ENCODE assay signal across 13 cellular contexts in the genomic region with DNA sequence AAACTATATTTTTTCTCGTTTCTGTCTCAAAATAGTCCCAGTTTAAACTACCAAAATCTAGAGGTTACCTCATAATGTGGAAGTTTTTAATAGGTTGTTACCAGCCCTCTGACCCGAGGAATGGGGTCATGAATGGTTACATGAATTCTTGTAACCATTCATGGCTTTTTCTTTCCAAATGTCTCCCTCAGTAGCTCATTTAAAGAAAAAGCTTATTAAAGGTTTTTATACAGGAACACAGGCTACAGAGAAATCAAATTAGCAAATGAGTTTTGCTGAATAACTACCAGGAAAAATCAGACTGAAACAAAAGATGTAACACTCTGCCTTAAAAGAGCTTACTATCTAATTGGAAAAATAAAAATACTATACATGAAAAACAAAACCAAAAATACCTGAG.
A peak's percentile ranks its signal among the peaks of the same experiment; 100 is the strongest.
DNase-seq lines count a peak whose midpoint lies in the region; ATAC-seq and TF ChIP-seq lines count a peak whose summit lies in the region.
"Had no signal": no experiment of that assay in that cellular context is flagged by ENCODE, and none has a peak within 500 bp of the region (broad histone marks: within the 10 kb centered on the region; RNA-seq: fewer than 3 reads in every experiment).

No MANE protein-coding gene starts in this region.

- no peak overlapping the region for H2AK5ac ChIP-seq in mesenchymal stem cell (ENCODE audit: low read length, severe bottlenecking)

- no peak overlapping the region for H3K14ac ChIP-seq in mesenchymal stem cell (ENCODE audit: low read length in 2 of 2)

- H3K18ac ChIP-seq in mesenchymal stem cell (ENCODE audit: low read depth in 1 of 2, low read length in 2 of 2), result no peak overlapping the region

- no peak overlapping the region for H2AFZ ChIP-seq in mesenchymal stem cell (ENCODE audit: low read depth, low read length)

- no peak overlapping the region for H3K4me3 ChIP-seq in mesenchymal stem cell (ENCODE audit: insufficient read depth in 1 of 2, low read depth in 1 of 2, low read length in 2 of 2)

- DNase-seq in stimulated activated naive CD8-positive, alpha-beta T cell treated with anti-CD3 and anti-CD28 coated beads, Interleukin-15, Interleukin-2, amounts not matched to agents 100 U/mL and 50 U/mL, for 24 hours, result no peak
- DNase-seq in activated B cell treated with CpG ODN at 0.5 μM for 24 hours (no peak), mesenchymal stem cell (no peak), WTC11 (ENCODE audit: low spot score) (no peak), erythroblast (lab: John Stamatoyannopoulos, UW) (no peak)
- no peak for DNase-seq in activated effector memory CD4-positive, alpha-beta T cell treated with Interleukin-2 at 50 U/mL for 16 hours
- DNase-seq: NCI-H1092 treated with DMSO at 0.1 percent for 48 hours, NCI-H2081 treated with DMSO at 0.1 percent for 48 hours, NCI-H510A, retina had no signal

- no peak for TF ChIP-seq CTCF in activated B cell treated with CpG ODN at 0.5 μM for 24 hours (IDR thresholded peaks at IDR 0.05)
- TF ChIP-seq CTCF in WTC11 (IDR thresholded peaks at IDR 0.05), result no peak

- H3K79me1 ChIP-seq in mesenchymal stem cell (replicated peaks; ENCODE audit: low read length, poor library complexity, severe bottlenecking), result no peaks in the 10 kb centered on the region

- no peak overlapping the region for H4K91ac ChIP-seq in mesenchymal stem cell (ENCODE audit: low read length)

- no peaks in the 10 kb centered on the region for H3K27me3 Mint-ChIP-seq in stimulated activated naive CD8-positive, alpha-beta T cell treated with anti-CD3 and anti-CD28 coated beads, Interleukin-15, Interleukin-2, amounts not matched to agents 100 ng/mL and 50 ng/mL, for 24 hours
- H3K27me3 Mint-ChIP-seq in activated B cell treated with CpG ODN at 0.5 μM for 24 hours, result no peaks in the 10 kb centered on the region
- H3K27me3 Mint-ChIP-seq in WTC11 (ENCODE audit: low read depth), result no peaks in the 10 kb centered on the region
- H3K27me3 Mint-ChIP-seq: activated CD4-positive, alpha-beta memory T cell treated with anti-CD3 and anti-CD28 coated beads, Interleukin-2, amount 10 ng/mL, durations not matched to agents 7 days and 5 days had no signal

- H3K36me3 ChIP-seq in mesenchymal stem cell (ENCODE audit: control insufficient read depth in 1 of 2, insufficient read depth in 2 of 2, low read depth in 1 of 2, low read length in 2 of 2), result peaks cover 20 to 58% of the 10 kb centered on the region in 2 experiments

- no peak overlapping the region for H2BK120ac ChIP-seq in mesenchymal stem cell (ENCODE audit: low read depth, low read length)

- no peak overlapping the region for H2BK12ac ChIP-seq in mesenchymal stem cell (ENCODE audit: low read length in 2 of 2)

- CTCF ChIA-PET in activated B cell treated with CpG ODN at 0.5 μM for 24 hours (lab: Charles Lee) (interaction anchor here (0.7 to 2.3 kb wide), 3 partner anchors 178 to 362 kb away, joined by 3 to 8 read pairs (median 3); no protein-coding TSS in a partner anchor), WTC11 (lab: Charles Lee) (no interaction called here)

- peaks cover 6% of the 10 kb centered on the region for H3K4me1 ChIP-seq in mesenchymal stem cell (ENCODE audit: control insufficient read depth, insufficient read depth, low read depth, low read length)

- peak overlapping the region; percentile 3 for H3K9ac ChIP-seq in mesenchymal stem cell (ENCODE audit: low read length)

- H3K4me1 Mint-ChIP-seq in stimulated activated naive CD8-positive, alpha-beta T cell treated with anti-CD3 and anti-CD28 coated beads, Interleukin-15, Interleukin-2, amounts not matched to agents 100 ng/mL and 50 ng/mL, for 24 hours (ENCODE audit: low read depth), result peaks cover 41% of the 10 kb centered on the region
- H3K4me1 Mint-ChIP-seq in activated B cell treated with CpG ODN at 0.5 μM for 24 hours (peaks cover 32% of the 10 kb centered on the region), WTC11 (peaks cover 14% of the 10 kb centered on the region)

- H3K27me3 ChIP-seq in mesenchymal stem cell (ENCODE audit: control insufficient read depth in 1 of 2, insufficient read depth in 1 of 2, low read length in 2 of 2), result no peaks in the 10 kb centered on the region

- peak overlapping the region; percentile 77 for H3K27ac Mint-ChIP-seq in stimulated activated naive CD8-positive, alpha-beta T cell treated with anti-CD3 and anti-CD28 coated beads, Interleukin-15, Interleukin-2, amounts not matched to agents 100 ng/mL and 50 ng/mL, for 24 hours
- peak overlapping the region; percentile 71 for H3K27ac Mint-ChIP-seq in activated B cell treated with CpG ODN at 0.5 μM for 24 hours
- H3K27ac Mint-ChIP-seq in WTC11, result no peak overlapping the region

- H2BK5ac ChIP-seq in mesenchymal stem cell (ENCODE audit: low read depth, low read length, poor library complexity, severe bottlenecking), result no peak overlapping the region

- H3K4ac ChIP-seq in mesenchymal stem cell (ENCODE audit: low read depth in 1 of 2, low read length in 2 of 2), result no peak overlapping the region

- H2BK15ac ChIP-seq in mesenchymal stem cell (ENCODE audit: low read depth, poor library complexity, severe bottlenecking), result no peak overlapping the region

- H3K23ac ChIP-seq in mesenchymal stem cell (ENCODE audit: low read length in 2 of 2), result no peak overlapping the region

- ATAC-seq in stimulated activated naive CD8-positive, alpha-beta T cell treated with anti-CD3 and anti-CD28 coated beads, Interleukin-15, Interleukin-2, amounts not matched to agents 100 U/mL and 50 U/mL, for 24 hours, result no peak
- ATAC-seq in activated B cell treated with CpG ODN at 0.5 μM for 24 hours (ENCODE audit: low read depth) (no peak), WTC11 (no peak), GM19463 (IDR thresholded peaks at IDR 0.05; ENCODE audit: unreplicated experiment) (no peak)

- no peak overlapping the region for H3K27ac ChIP-seq in mesenchymal stem cell (ENCODE audit: low read length, poor library complexity, severe bottlenecking)

- no peaks in the 10 kb centered on the region for H3K9me3 Mint-ChIP-seq in stimulated activated naive CD8-positive, alpha-beta T cell treated with anti-CD3 and anti-CD28 coated beads, Interleukin-15, Interleukin-2, amounts not matched to agents 100 ng/mL and 50 ng/mL, for 24 hours
- no peaks in the 10 kb centered on the region for H3K9me3 Mint-ChIP-seq in activated B cell treated with CpG ODN at 0.5 μM for 24 hours
- H3K9me3 Mint-ChIP-seq in WTC11, result no peaks in the 10 kb centered on the region
- H3K9me3 Mint-ChIP-seq: activated CD4-positive, alpha-beta memory T cell treated with anti-CD3 and anti-CD28 coated beads, Interleukin-2, amount 10 ng/mL, durations not matched to agents 7 days and 5 days had no signal

- H4K8ac ChIP-seq in mesenchymal stem cell (ENCODE audit: low read length), result no peak overlapping the region

- no peak for TF ChIP-seq POLR2A in erythroblast (IDR thresholded peaks at IDR 0.05; ENCODE audit: low read length)

- no peaks in the 10 kb centered on the region for H3K9me3 ChIP-seq in mesenchymal stem cell (ENCODE audit: control insufficient read depth, low read length)

- 100% methylated on average over 1 of the region's 2 CpGs for WGBS in mesenchymal stem cell

- peaks cover 11% of the 10 kb centered on the region for H3K36me3 Mint-ChIP-seq in stimulated activated naive CD8-positive, alpha-beta T cell treated with anti-CD3 and anti-CD28 coated beads, Interleukin-15, Interleukin-2, amounts not matched to agents 100 ng/mL and 50 ng/mL, for 24 hours (ENCODE audit: low read depth)
- H3K36me3 Mint-ChIP-seq in activated B cell treated with CpG ODN at 0.5 μM for 24 hours (ENCODE audit: low read depth) (peaks cover 18% of the 10 kb centered on the region), WTC11 (peaks cover 9% of the 10 kb centered on the region)

- H3K4me3 Mint-ChIP-seq in stimulated activated naive CD8-positive, alpha-beta T cell treated with anti-CD3 and anti-CD28 coated beads, Interleukin-15, Interleukin-2, amounts not matched to agents 100 ng/mL and 50 ng/mL, for 24 hours, result peak overlapping the region; percentile 78
- H3K4me3 Mint-ChIP-seq in activated B cell treated with CpG ODN at 0.5 μM for 24 hours (no peak overlapping the region), WTC11 (no peak overlapping the region)

- intact Hi-C loops in activated B cell treated with CpG ODN at 0.5 μM for 24 hours (cut with micrococcal nuclease), result loop anchor here (5.0 kb wide), 1 partner anchor 49 kb away; no protein-coding TSS in a partner anchor

- no peak overlapping the region for H3K4me2 ChIP-seq in mesenchymal stem cell (ENCODE audit: low read length, poor library complexity, severe bottlenecking)

- POLR2A ChIA-PET in activated B cell treated with CpG ODN at 0.5 μM for 24 hours (lab: Charles Lee) (interaction anchor here (0.9 kb wide), 1 partner anchor 92 kb away, joined by 3 read pairs; a partner anchor contains a TSS), WTC11 (lab: Charles Lee) (interaction anchor here (0.6 kb wide), 1 partner anchor 199 kb away, joined by 3 read pairs; no protein-coding TSS in a partner anchor)

TF ChIP-seq in WTC11, 78 proteins besides CTCF, POLR2A, EP300 and RAD21 (continues in another document):
- TF ChIP-seq, protein P1, sequence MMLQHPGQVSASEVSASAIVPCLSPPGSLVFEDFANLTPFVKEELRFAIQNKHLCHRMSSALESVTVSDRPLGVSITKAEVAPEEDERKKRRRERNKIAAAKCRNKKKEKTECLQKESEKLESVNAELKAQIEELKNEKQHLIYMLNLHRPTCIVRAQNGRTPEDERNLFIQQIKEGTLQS (CRISPR knock-in tag; conservative IDR thresholded peaks at IDR 0.05), result no peak
- TF ChIP-seq CREM (CRISPR knock-in tag; IDR thresholded peaks at IDR 0.05) (no peak), ZNF317 (CRISPR knock-in tag; IDR thresholded peaks at IDR 0.05; ENCODE audit: borderline replicate concordance, low read depth) (no peak), FOXJ3 (CRISPR knock-in tag; IDR thresholded peaks at IDR 0.05; ENCODE audit: borderline replicate concordance) (no peak), GTF2I (CRISPR knock-in tag; conservative IDR thresholded peaks at IDR 0.05) (no peak)
- TF ChIP-seq, protein P2, sequence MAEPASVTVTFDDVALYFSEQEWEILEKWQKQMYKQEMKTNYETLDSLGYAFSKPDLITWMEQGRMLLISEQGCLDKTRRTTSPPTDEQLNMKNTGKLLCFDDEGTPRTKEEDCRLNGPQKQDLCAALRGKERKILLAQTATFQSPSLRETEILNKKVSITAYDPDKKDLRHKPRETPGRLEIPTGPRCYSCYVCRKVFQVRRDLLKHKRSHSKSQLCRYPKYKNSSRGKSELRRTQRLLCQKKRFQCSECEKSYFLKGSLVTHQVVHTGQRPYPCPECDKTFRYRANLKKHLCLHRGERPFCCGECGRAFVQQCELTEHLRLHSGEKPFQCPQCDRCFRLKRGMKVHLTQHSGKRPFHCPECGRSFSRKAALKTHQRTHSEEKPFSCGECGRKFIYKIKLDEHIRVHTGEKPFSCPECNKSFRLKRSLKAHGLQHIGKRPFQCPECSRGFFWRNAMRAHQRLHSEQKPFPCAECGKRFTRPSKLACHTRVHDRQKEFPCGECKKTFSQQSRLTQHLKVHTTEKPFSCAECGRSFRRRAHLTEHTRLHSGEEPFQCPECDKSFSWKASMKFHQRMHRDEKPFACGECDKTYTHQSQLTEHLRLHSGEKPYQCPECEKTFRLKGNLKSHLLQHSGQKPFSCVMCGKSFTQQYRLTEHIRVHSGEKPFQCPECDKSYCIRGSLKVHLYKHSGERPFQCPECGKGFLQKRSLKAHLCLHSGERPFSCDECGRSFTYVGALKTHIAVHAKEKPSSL (CRISPR knock-in tag; conservative IDR thresholded peaks at IDR 0.05), result no peak
